In the genomic region with DNA sequence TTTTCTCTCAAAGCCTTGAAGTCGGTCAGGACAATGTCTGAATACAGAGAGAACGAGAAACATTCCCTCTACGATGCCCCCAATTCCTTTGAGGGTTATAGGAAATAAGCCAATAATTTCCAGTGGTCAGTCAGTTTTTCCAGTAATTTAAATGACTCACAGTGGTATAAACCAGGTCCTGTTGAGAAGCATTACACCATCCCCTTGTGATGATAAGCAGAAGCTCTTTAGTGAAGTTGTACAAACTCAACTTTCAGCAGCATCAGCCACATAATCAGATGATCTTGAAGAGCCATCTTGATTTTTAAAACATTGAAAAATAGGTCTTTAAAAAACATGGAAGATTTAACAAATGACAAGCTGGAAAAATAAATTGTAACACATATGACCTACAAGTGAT, we compare ENCODE assay signal across 23 cellular contexts.
"Had no signal": no experiment of that assay in that cellular context is flagged by ENCODE, and none has a peak within 500 bp of the region (broad histone marks: within the 10 kb centered on the region; RNA-seq: fewer than 3 reads in every experiment).

No MANE protein-coding gene starts in this region.

- H3K36me3 ChIP-seq: lower lobe of right lung, transverse colon, uterus had no signal

- H3K9me3 Mint-ChIP-seq: activated B cell treated with CpG ODN at 0.5 μM for 24 hours, natural killer cell had no signal

- H3K9me3 ChIP-seq: lower lobe of right lung, transverse colon, uterus had no signal

- FAIRE-seq: colon, endothelial cell of umbilical vein had no signal

- H3K27me3 Mint-ChIP-seq: activated B cell treated with CpG ODN at 0.5 μM for 24 hours; activated CD4-positive, alpha-beta T cell treated with anti-CD3 and anti-CD28 coated beads for 36 hours; activated naive CD8-positive, alpha-beta T cell treated with anti-CD3 and anti-CD28 coated beads, Interleukin-2, amount 10 ng/mL, durations not matched to agents 7 days and 5 days; effector memory CD8-positive, alpha-beta T cell; stimulated activated naive CD8-positive, alpha-beta T cell treated with anti-CD3 and anti-CD28 coated beads, Interleukin-15, amount 100 ng/mL, for 72 hours had no signal

- H3K27me3 ChIP-seq: dorsolateral prefrontal cortex, transverse colon, uterus had no signal

- H3K4me3 ChIP-seq: dorsolateral prefrontal cortex, lower lobe of right lung, skin epidermis, transverse colon, uterus had no signal

- H3K4me3 Mint-ChIP-seq: activated B cell treated with CpG ODN at 0.5 μM for 24 hours; activated CD4-positive, alpha-beta T cell treated with anti-CD3 and anti-CD28 coated beads for 36 hours; activated naive CD8-positive, alpha-beta T cell treated with anti-CD3 and anti-CD28 coated beads, Interleukin-2, amount 10 ng/mL, durations not matched to agents 7 days and 5 days; effector memory CD8-positive, alpha-beta T cell; natural killer cell; stimulated activated effector memory CD8-positive, alpha-beta T cell treated with anti-CD3 and anti-CD28 coated beads, Interleukin-12 subunit alpha, Interleukin-12 subunit beta, amount 100 ng/mL, for 72 hours; stimulated activated naive CD8-positive, alpha-beta T cell treated with anti-CD3 and anti-CD28 coated beads, Interleukin-15, amount 100 ng/mL, for 72 hours had no signal

- H3K4me1 ChIP-seq: lower lobe of right lung, transverse colon, uterus had no signal

- H3K4me1 Mint-ChIP-seq: activated B cell treated with CpG ODN at 0.5 μM for 24 hours; activated CD4-positive, alpha-beta T cell treated with anti-CD3 and anti-CD28 coated beads for 36 hours; activated naive CD8-positive, alpha-beta T cell treated with anti-CD3 and anti-CD28 coated beads, Interleukin-2, amount 10 ng/mL, durations not matched to agents 7 days and 5 days; natural killer cell; stimulated activated effector memory CD8-positive, alpha-beta T cell treated with anti-CD3 and anti-CD28 coated beads, Interleukin-12 subunit alpha, Interleukin-12 subunit beta, amount 100 ng/mL, for 72 hours; stimulated activated naive CD8-positive, alpha-beta T cell treated with anti-CD3 and anti-CD28 coated beads, Interleukin-15, amount 100 ng/mL, for 72 hours had no signal

- H3K27ac Mint-ChIP-seq: activated B cell treated with CpG ODN at 0.5 μM for 24 hours; activated CD4-positive, alpha-beta T cell treated with anti-CD3 and anti-CD28 coated beads for 36 hours; activated naive CD8-positive, alpha-beta T cell treated with anti-CD3 and anti-CD28 coated beads, Interleukin-2, amount 10 ng/mL, durations not matched to agents 7 days and 5 days; effector memory CD8-positive, alpha-beta T cell; natural killer cell; stimulated activated effector memory CD8-positive, alpha-beta T cell treated with anti-CD3 and anti-CD28 coated beads, Interleukin-12 subunit alpha, Interleukin-12 subunit beta, amount 100 ng/mL, for 72 hours; stimulated activated naive CD8-positive, alpha-beta T cell treated with anti-CD3 and anti-CD28 coated beads, Interleukin-15, amount 100 ng/mL, for 72 hours had no signal

- DNase-seq: activated B cell treated with CpG ODN at 0.5 μM for 24 hours; activated CD4-positive, alpha-beta T cell treated with anti-CD3 and anti-CD28 coated beads for 36 hours; activated CD4-positive, alpha-beta T cell treated with anti-CD3 and anti-CD28 coated beads, Interleukin-2, amount 50 U/mL, for 48 hours; activated CD8-positive, alpha-beta memory T cell treated with anti-CD3 and anti-CD28 coated beads, Interleukin-2, amount 50 U/mL, for 48 hours; activated naive CD4-positive, alpha-beta T cell treated with Interleukin-2 at 50 U/mL for 16 hours; activated naive CD8-positive, alpha-beta T cell treated with anti-CD3 and anti-CD28 coated beads, Interleukin-2, amount 10 ng/mL, durations not matched to agents 7 days and 5 days; activated T-cell treated with anti-CD3 and anti-CD28 coated beads, Interleukin-2, amount 50 U/mL, for 48 hours; amygdala; central memory CD4-positive, alpha-beta T cell; dorsolateral prefrontal cortex; effector memory CD8-positive, alpha-beta T cell; foreskin fibroblast; lower lobe of right lung; natural killer cell; stimulated activated CD4-positive, alpha-beta T cell treated with anti-CD3 and anti-CD28 coated beads, Interleukin-2, amount 100 ng/mL, for 24 hours; stimulated activated naive CD8-positive, alpha-beta T cell treated with anti-CD3 and anti-CD28 coated beads, Interleukin-15, amount 100 ng/mL, for 72 hours; T-helper 9 cell; transverse colon; uterus had no signal

- H3K27ac ChIP-seq: dorsolateral prefrontal cortex, lower lobe of right lung, skin epidermis, uterus had no signal

- H3K36me3 Mint-ChIP-seq: activated naive CD8-positive, alpha-beta T cell treated with anti-CD3 and anti-CD28 coated beads, Interleukin-2, amount 10 ng/mL, durations not matched to agents 7 days and 5 days; natural killer cell; stimulated activated effector memory CD8-positive, alpha-beta T cell treated with anti-CD3 and anti-CD28 coated beads, Interleukin-12 subunit alpha, Interleukin-12 subunit beta, amount 100 ng/mL, for 72 hours had no signal
